ENCODE assay signal across 2 cellular contexts in the genomic region with DNA sequence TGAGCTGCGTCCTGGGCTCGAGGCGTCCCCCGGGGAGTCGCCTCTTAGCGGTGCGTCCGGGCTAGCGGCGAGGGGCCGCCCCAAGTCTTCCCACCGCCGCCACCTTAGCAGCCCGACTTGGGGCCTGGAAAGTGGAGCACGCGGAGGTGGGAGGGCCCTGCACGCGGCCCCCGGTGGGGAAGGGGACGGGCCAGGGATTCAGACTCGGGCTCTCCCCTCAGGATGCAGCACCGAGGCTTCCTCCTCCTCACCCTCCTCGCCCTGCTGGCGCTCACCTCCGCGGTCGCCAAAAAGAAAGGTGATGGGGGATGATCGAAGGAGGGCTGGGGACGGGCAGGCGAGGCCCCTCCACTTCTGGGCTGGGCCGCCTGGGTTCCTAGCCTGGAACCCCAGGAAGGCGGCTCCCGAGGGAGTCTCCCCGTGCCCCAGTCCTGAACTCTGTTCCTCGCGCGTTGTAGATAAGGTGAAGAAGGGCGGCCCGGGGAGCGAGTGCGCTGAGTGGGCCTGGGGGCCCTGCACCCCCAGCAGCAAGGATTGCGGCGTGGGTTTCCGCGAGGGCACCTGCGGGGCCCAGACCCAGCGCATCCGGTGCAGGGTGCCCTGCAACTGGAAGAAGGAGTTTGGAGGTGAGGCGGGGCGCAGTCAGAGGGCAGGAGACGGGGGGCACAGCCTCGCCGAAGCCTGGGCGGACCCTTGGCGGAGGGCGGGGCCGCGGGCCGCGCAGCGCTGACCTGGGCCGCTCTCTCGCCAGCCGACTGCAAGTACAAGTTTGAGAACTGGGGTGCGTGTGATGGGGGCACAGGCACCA.
TF ChIP-seq lines count a peak whose summit lies in the region.

No MANE protein-coding gene starts in this region.

TF ChIP-seq in HEK293, 187 proteins besides CTCF, POLR2A, EP300 and RAD21 (continues in another document):
- TF ChIP-seq GLIS2 (tag by site-specific recombination; IDR thresholded peaks at IDR 0.05) (peak; percentile 96), ZNF335 (tag by site-specific recombination; conservative IDR thresholded peaks at IDR 0.05) (peak; percentile 60), WT1 (tag by site-specific recombination; IDR thresholded peaks at IDR 0.05) (peak; percentile 33; the same call in 1 of the 2 replicates), SP2 (tag by site-specific recombination; IDR thresholded peaks at IDR 0.05) (peak; percentile 55), ZBTB48 (tag by site-specific recombination; IDR thresholded peaks at IDR 0.05) (peak; percentile 23; the same call in 1 of the 2 replicates), ZNF518A (tag by site-specific recombination; conservative IDR thresholded peaks at IDR 0.05; ENCODE audit: low read depth) (no peak), YY2 (tag by site-specific recombination; IDR thresholded peaks at IDR 0.05) (no peak), GLIS1 (tag by site-specific recombination; IDR thresholded peaks at IDR 0.05) (peak; percentile 48), SP7 (tag by site-specific recombination; IDR thresholded peaks at IDR 0.05) (0 out of 2 replicates have a peak, but pooled peaks have one; percentile 41), ZBTB8A (tag by site-specific recombination; IDR thresholded peaks at IDR 0.05) (peak; percentile 48; the same call in 1 of the 2 replicates), PRDM10 (tag by site-specific recombination; IDR thresholded peaks at IDR 0.05) (0 out of 2 replicates have a peak, but pooled peaks have one; percentile 25)
- TF ChIP-seq, protein P1, sequence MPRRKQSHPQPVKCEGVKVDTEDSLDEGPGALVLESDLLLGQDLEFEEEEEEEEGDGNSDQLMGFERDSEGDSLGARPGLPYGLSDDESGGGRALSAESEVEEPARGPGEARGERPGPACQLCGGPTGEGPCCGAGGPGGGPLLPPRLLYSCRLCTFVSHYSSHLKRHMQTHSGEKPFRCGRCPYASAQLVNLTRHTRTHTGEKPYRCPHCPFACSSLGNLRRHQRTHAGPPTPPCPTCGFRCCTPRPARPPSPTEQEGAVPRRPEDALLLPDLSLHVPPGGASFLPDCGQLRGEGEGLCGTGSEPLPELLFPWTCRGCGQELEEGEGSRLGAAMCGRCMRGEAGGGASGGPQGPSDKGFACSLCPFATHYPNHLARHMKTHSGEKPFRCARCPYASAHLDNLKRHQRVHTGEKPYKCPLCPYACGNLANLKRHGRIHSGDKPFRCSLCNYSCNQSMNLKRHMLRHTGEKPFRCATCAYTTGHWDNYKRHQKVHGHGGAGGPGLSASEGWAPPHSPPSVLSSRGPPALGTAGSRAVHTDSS (tag by site-specific recombination; IDR thresholded peaks at IDR 0.05): peak; percentile 40; the same call in 1 of the 2 replicates

TF ChIP-seq in HepG2, 621 proteins besides CTCF, POLR2A, EP300 and RAD21 (continues in another document):
- TF ChIP-seq ZNF761 (CRISPR knock-in tag; conservative IDR thresholded peaks at IDR 0.05) (no peak), KLF15 (CRISPR knock-in tag; IDR thresholded peaks at IDR 0.05; ENCODE audit: borderline replicate concordance) (0 out of 2 replicates have a peak, but pooled peaks have one; percentile 3), MTF1 (CRISPR knock-in tag; IDR thresholded peaks at IDR 0.05) (no peak), ZFP91 (CRISPR knock-in tag; IDR thresholded peaks at IDR 0.05; ENCODE audit: borderline replicate concordance) (peak; percentile 49; the same call in 1 of the 2 replicates), ZNF781 (CRISPR knock-in tag; IDR thresholded peaks at IDR 0.05; ENCODE audit: borderline replicate concordance, not compliant biosample characterization) (no peak), PATZ1 (CRISPR knock-in tag; IDR thresholded peaks at IDR 0.05) (peak; percentile 46), ZNF784 (CRISPR knock-in tag; IDR thresholded peaks at IDR 0.05; ENCODE audit: borderline replicate concordance) (no peak), GABPB1 (CRISPR knock-in tag; IDR thresholded peaks at IDR 0.05) (peak; percentile 52), HNRNPK (IDR thresholded peaks at IDR 0.05; ENCODE audit: low read depth, low read length, poor library complexity, severe bottlenecking) (peak; percentile 58), ZNF335 (CRISPR knock-in tag; IDR thresholded peaks at IDR 0.05) (no peak), DMAP1 (CRISPR knock-in tag; IDR thresholded peaks at IDR 0.05) (no peak), ZNF225 (CRISPR knock-in tag; IDR thresholded peaks at IDR 0.05) (0 out of 2 replicates have a peak, but pooled peaks have one; percentile 38), SALL2 (CRISPR knock-in tag; IDR thresholded peaks at IDR 0.05) (0 out of 2 replicates have a peak, but pooled peaks have one; percentile 20), GLI4 (CRISPR knock-in tag; IDR thresholded peaks at IDR 0.05; ENCODE audit: borderline replicate concordance) (no peak), SALL1 (CRISPR knock-in tag; IDR thresholded peaks at IDR 0.05) (peak; percentile 43; the same call in 1 of the 2 replicates), ZNF670 (CRISPR knock-in tag; IDR thresholded peaks at IDR 0.05; ENCODE audit: borderline replicate concordance) (0 out of 2 replicates have a peak, but pooled peaks have one; percentile 28), ZBTB34 (CRISPR knock-in tag; IDR thresholded peaks at IDR 0.05) (no peak), PTBP1 (IDR thresholded peaks at IDR 0.05; ENCODE audit: low read depth, low read length, poor library complexity, severe bottlenecking) (peak; percentile 42), MBD4 (IDR thresholded peaks at IDR 0.05; ENCODE audit: borderline replicate concordance, low read length) (no peak), PHF8 (CRISPR knock-in tag; IDR thresholded peaks at IDR 0.05) (peak; percentile 53; the same call in 1 of the 2 replicates), ZFX (CRISPR knock-in tag; IDR thresholded peaks at IDR 0.05; ENCODE audit: low read depth) (peak; percentile 73; the same call in 1 of the 2 replicates), KDM2A (CRISPR knock-in tag; IDR thresholded peaks at IDR 0.05; ENCODE audit: borderline replicate concordance, low read depth) (0 out of 2 replicates have a peak, but pooled peaks have one; percentile 47), ZNF350 (CRISPR knock-in tag; IDR thresholded peaks at IDR 0.05; ENCODE audit: borderline replicate concordance, low read depth) (peak; percentile 18; the same call in 1 of the 2 replicates), NR3C1 (CRISPR knock-in tag; IDR thresholded peaks at IDR 0.05) (no peak), NRL (CRISPR knock-in tag; IDR thresholded peaks at IDR 0.05; ENCODE audit: borderline replicate concordance) (peak; percentile 61), SNAPC4 (CRISPR knock-in tag; IDR thresholded peaks at IDR 0.05) (no peak), NFKBIZ (CRISPR knock-in tag; IDR thresholded peaks at IDR 0.05) (no peak), ZNF614 (CRISPR knock-in tag; IDR thresholded peaks at IDR 0.05; ENCODE audit: borderline replicate concordance) (no peak)
- TF ChIP-seq, protein P2, sequence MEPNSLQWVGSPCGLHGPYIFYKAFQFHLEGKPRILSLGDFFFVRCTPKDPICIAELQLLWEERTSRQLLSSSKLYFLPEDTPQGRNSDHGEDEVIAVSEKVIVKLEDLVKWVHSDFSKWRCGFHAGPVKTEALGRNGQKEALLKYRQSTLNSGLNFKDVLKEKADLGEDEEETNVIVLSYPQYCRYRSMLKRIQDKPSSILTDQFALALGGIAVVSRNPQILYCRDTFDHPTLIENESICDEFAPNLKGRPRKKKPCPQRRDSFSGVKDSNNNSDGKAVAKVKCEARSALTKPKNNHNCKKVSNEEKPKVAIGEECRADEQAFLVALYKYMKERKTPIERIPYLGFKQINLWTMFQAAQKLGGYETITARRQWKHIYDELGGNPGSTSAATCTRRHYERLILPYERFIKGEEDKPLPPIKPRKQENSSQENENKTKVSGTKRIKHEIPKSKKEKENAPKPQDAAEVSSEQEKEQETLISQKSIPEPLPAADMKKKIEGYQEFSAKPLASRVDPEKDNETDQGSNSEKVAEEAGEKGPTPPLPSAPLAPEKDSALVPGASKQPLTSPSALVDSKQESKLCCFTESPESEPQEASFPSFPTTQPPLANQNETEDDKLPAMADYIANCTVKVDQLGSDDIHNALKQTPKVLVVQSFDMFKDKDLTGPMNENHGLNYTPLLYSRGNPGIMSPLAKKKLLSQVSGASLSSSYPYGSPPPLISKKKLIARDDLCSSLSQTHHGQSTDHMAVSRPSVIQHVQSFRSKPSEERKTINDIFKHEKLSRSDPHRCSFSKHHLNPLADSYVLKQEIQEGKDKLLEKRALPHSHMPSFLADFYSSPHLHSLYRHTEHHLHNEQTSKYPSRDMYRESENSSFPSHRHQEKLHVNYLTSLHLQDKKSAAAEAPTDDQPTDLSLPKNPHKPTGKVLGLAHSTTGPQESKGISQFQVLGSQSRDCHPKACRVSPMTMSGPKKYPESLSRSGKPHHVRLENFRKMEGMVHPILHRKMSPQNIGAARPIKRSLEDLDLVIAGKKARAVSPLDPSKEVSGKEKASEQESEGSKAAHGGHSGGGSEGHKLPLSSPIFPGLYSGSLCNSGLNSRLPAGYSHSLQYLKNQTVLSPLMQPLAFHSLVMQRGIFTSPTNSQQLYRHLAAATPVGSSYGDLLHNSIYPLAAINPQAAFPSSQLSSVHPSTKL (CRISPR knock-in tag; IDR thresholded peaks at IDR 0.05): no peak
